ENCODE assay signal across 23 cellular contexts in genomic region chr13:37485766-37486165, GRCh38.
DNase-seq lines count a peak whose midpoint lies in the region; ATAC-seq and TF ChIP-seq lines count a peak whose summit lies in the region.
"Had no signal": no experiment of that assay in that cellular context is flagged by ENCODE, and none has a peak within 500 bp of the region (broad histone marks: within the 10 kb centered on the region; RNA-seq: fewer than 3 reads in every experiment).

No MANE protein-coding gene starts in this region.

- in situ Hi-C loops in astrocyte of the spinal cord (cut with HindIII; ENCODE audit: low sequenced_read_pairs): no loop called here

- ATAC-seq in heart left ventricle (peak in 3 of 4 donors; percentile 20 to 60 (median 37)), thoracic aorta (ENCODE audit: insufficient number of reproducible peaks, low FRiP score, low read depth) (peak; percentile 46), HG03521 (IDR thresholded peaks at IDR 0.05; ENCODE audit: unreplicated experiment) (no peak), GM18870 (IDR thresholded peaks at IDR 0.05; ENCODE audit: unreplicated experiment) (no peak)
- ATAC-seq: activated naive CD8-positive, alpha-beta T cell treated with anti-CD3 and anti-CD28 coated beads, Interleukin-2, amount 50 U/mL, for 24 hours; effector memory CD8-positive, alpha-beta T cell; foreskin keratinocyte; natural killer cell had no signal

- no peak for DNase-seq in heart left ventricle
- DNase-seq in cardiac septum (ENCODE audit: low spot score): no peak
- peak; percentile 27 for DNase-seq in astrocyte of the spinal cord (ENCODE audit: low read depth, low spot score)
- peak; percentile 9 for DNase-seq in glomerular visceral epithelial cell (ENCODE audit: extremely low spot score)
- no peak for DNase-seq in thoracic aorta (ENCODE audit: low spot score)
- no peak for DNase-seq in SIG-M5 (lab: John Stamatoyannopoulos, UW)
- DNase-seq: activated CD4-positive, alpha-beta T cell treated with anti-CD3 and anti-CD28 coated beads for 4 hours; activated naive CD8-positive, alpha-beta T cell treated with anti-CD3 and anti-CD28 coated beads, Interleukin-2, amount 50 U/mL, for 24 hours; effector memory CD8-positive, alpha-beta T cell; natural killer cell; NCI-H1694; NCI-H2227 treated with DMSO at 0.1 percent for 48 hours; NCI-H82; posterior cingulate gyrus; small intestine; stimulated activated CD4-positive, alpha-beta T cell treated with anti-CD3 and anti-CD28 coated beads, Interleukin-4, amount 100 ng/mL, for 24 hours; substantia nigra had no signal

- peak overlapping the region in 5 of 12 donors; percentile 2 to 32 (median 10) for H3K4me3 ChIP-seq in heart left ventricle
- H3K4me3 ChIP-seq in astrocyte of the spinal cord (ENCODE audit: low read depth, low read length): no peak overlapping the region
- peak overlapping the region; percentile 52 for H3K4me3 ChIP-seq in thoracic aorta
- H3K4me3 ChIP-seq: HAP-1, vagina had no signal

- intact Hi-C loops in heart left ventricle (cut with DNase I) (no loop called here), cardiac septum (cut with DNase I) (loop anchor here (5.0 kb wide), 1 partner anchor 188 kb away; no protein-coding TSS in a partner anchor)

- H3K27me3 ChIP-seq in heart left ventricle (no peaks in the 10 kb centered on the region), thoracic aorta (replicated peaks; ENCODE audit: insufficient read depth) (no peaks in the 10 kb centered on the region)
- H3K27me3 ChIP-seq: foreskin keratinocyte, vagina had no signal

- H3K27ac ChIP-seq in heart left ventricle: peak overlapping the region in 5 of 12 donors; percentile 16 to 48 (median 35)
- peak overlapping the region; percentile 45 to 50 for H3K27ac ChIP-seq in thoracic aorta
- H3K27ac ChIP-seq: C4-2B, foreskin keratinocyte, vagina had no signal

- H3K9me3 ChIP-seq in heart left ventricle: no peaks in the 10 kb centered on the region
- no peaks in the 10 kb centered on the region for H3K9me3 ChIP-seq in thoracic aorta
- H3K9me3 ChIP-seq: HAP-1, vagina had no signal

- no peak for TF ChIP-seq POLR2A in heart left ventricle (IDR thresholded peaks at IDR 0.05)

- H3K4me1 ChIP-seq in heart left ventricle (peaks cover 0 to 37% (median 0%) of the 10 kb centered on the region in 12 donors), thoracic aorta (ENCODE audit: control insufficient read depth in 1 of 2, low read depth in 2 of 2) (peaks cover 4 to 56% of the 10 kb centered on the region in 2 donors)
- H3K4me1 ChIP-seq: HAP-1 had no signal

- H3K36me3 ChIP-seq in heart left ventricle: no peaks in the 10 kb centered on the region
- no peaks in the 10 kb centered on the region for H3K36me3 ChIP-seq in thoracic aorta
- H3K36me3 ChIP-seq: HAP-1, vagina had no signal

- TF ChIP-seq CTCF in heart left ventricle (IDR thresholded peaks at IDR 0.05): no peak
- no peak for TF ChIP-seq CTCF in astrocyte of the spinal cord (IDR thresholded peaks at IDR 0.05; ENCODE audit: low read depth, low read length)
- TF ChIP-seq CTCF in thoracic aorta (IDR thresholded peaks at IDR 0.05): no peak

Comparison
In these comparisons a context has a peak if more than half of its experiments do, and no peak if none do; other contexts are left out.
1. ATAC-seq: peak in heart left ventricle (3 of 4) and thoracic aorta (single experiment); none in HG03521 (single experiment) and GM18870 (single experiment).
2. DNase-seq: peak in astrocyte of the spinal cord (single experiment) and glomerular visceral epithelial cell (single experiment); none in heart left ventricle (0 of 5), cardiac septum (single experiment), thoracic aorta (single experiment) and SIG-M5 (single experiment).